ENCODE assay signal across 1 cellular context in genomic region chr15:74307827-74308642, GRCh38.
TF ChIP-seq lines count a peak whose summit lies in the region.

No MANE protein-coding gene starts in this region.

TF ChIP-seq in WTC11, 78 proteins besides CTCF, POLR2A, EP300 and RAD21 (continued from another document):
- TF ChIP-seq, protein P1, sequence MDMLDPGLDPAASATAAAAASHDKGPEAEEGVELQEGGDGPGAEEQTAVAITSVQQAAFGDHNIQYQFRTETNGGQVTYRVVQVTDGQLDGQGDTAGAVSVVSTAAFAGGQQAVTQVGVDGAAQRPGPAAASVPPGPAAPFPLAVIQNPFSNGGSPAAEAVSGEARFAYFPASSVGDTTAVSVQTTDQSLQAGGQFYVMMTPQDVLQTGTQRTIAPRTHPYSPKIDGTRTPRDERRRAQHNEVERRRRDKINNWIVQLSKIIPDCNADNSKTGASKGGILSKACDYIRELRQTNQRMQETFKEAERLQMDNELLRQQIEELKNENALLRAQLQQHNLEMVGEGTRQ (CRISPR knock-in tag; IDR thresholded peaks at IDR 0.05) = no peak
- TF ChIP-seq, protein P2, sequence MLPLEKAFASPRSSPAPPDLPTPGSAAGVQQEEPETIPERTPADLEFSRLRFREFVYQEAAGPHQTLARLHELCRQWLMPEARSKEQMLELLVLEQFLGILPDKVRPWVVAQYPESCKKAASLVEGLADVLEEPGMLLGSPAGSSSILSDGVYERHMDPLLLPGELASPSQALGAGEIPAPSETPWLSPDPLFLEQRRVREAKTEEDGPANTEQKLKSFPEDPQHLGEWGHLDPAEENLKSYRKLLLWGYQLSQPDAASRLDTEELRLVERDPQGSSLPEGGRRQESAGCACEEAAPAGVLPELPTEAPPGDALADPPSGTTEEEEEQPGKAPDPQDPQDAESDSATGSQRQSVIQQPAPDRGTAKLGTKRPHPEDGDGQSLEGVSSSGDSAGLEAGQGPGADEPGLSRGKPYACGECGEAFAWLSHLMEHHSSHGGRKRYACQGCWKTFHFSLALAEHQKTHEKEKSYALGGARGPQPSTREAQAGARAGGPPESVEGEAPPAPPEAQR (CRISPR knock-in tag; IDR thresholded peaks at IDR 0.05) = no peak
- no peak for TF ChIP-seq GRHL2 (CRISPR knock-in tag; IDR thresholded peaks at IDR 0.05; ENCODE audit: insufficient replicate concordance, severe bottlenecking)
- TF ChIP-seq PRRX2 (CRISPR knock-in tag; IDR thresholded peaks at IDR 0.05) = no peak
- no peak for TF ChIP-seq JAZF1 (CRISPR knock-in tag; IDR thresholded peaks at IDR 0.05)
